Comparison of ENCODE assay signal across 8 cellular contexts in genomic region chr11:16606784-16607674, GRCh38.
DNase-seq lines count a peak whose midpoint lies in the region; ATAC-seq, FAIRE-seq and TF ChIP-seq lines count a peak whose summit lies in the region.

No MANE protein-coding gene starts in this region.

- H3K4me1 ChIP-seq in HAP-1 (peaks cover 10% of the 10 kb centered on the region), Peyer's patch (peaks cover 0 to 21% (median 7%) of the 10 kb centered on the region in 4 donors), mucosa of stomach (ENCODE audit: control insufficient read depth, insufficient read depth, low read length) (peaks cover 33% of the 10 kb centered on the region)

- TF ChIP-seq POLR2A in Peyer's patch (IDR thresholded peaks at IDR 0.05), result no peak

- H3K4me3 ChIP-seq in HAP-1 (peak overlapping the region; percentile 79), Peyer's patch (peak overlapping the region; percentile 30 to 65 (median 56)), epithelial cell of proximal tubule (ENCODE audit: low read depth, low read length) (peak overlapping the region; percentile 74), mucosa of stomach (ENCODE audit: low read length) (peak overlapping the region; percentile 17)

- H3K27ac ChIP-seq in Peyer's patch, result peak overlapping the region; percentile 50 to 86 (median 70)

- FAIRE-seq in GM19239 (lab: Jason Lieb, UNC), result no peak

- DNase-seq in HAP-1 (ENCODE audit: low spot score in 2 of 2), result peak in 1 of 2 experiments; percentile 72
- DNase-seq in Peyer's patch, result peak in 1 of 3 donors; percentile 65
- DNase-seq in epithelial cell of proximal tubule (ENCODE audit: low read depth), result no peak
- no peak for DNase-seq in GM19239 (ENCODE audit: insufficient read length, low spot score)
- DNase-seq in stimulated activated CD4-positive, alpha-beta T cell treated with anti-CD3 and anti-CD28 coated beads, Interleukin-1b, Interleukin-23, amount 100 ng/mL, for 48 hours, result no peak
- no peak for DNase-seq in 8988T

- H3K27me3 ChIP-seq in HAP-1 (ENCODE audit: low read depth) (no peaks in the 10 kb centered on the region; the same call in 1 of the 2 replicates), Peyer's patch (peaks cover 0 to 13% of the 10 kb centered on the region in 2 donors), mucosa of stomach (ENCODE audit: control insufficient read depth, insufficient read depth, low read length) (peaks cover 93% of the 10 kb centered on the region)

- H3K36me3 ChIP-seq in HAP-1 (replicated peaks), result no peaks in the 10 kb centered on the region
- H3K36me3 ChIP-seq in Peyer's patch, result no peaks in the 10 kb centered on the region
- no peaks in the 10 kb centered on the region for H3K36me3 ChIP-seq in mucosa of stomach (ENCODE audit: control insufficient read depth, insufficient read depth, low read length)

- ATAC-seq in GM18511 (IDR thresholded peaks at IDR 0.05; ENCODE audit: unreplicated experiment), result no peak

- H3K9ac ChIP-seq in mucosa of stomach (ENCODE audit: low read length), result peak overlapping the region; percentile 39

- no peak for TF ChIP-seq CTCF in Peyer's patch (IDR thresholded peaks at IDR 0.05)
- TF ChIP-seq CTCF in epithelial cell of proximal tubule (conservative IDR thresholded peaks at IDR 0.05; ENCODE audit: low read depth, low read length), result no peak

- in situ Hi-C loops in HAP-1 (cut with MboI; ENCODE audit: low sequenced_read_pairs), result loop anchor here (10.0 to 25.0 kb wide), 6 partner anchors 242 to 1270 kb away; no protein-coding TSS in a partner anchor

- no peaks in the 10 kb centered on the region for H3K9me3 ChIP-seq in HAP-1
- no peaks in the 10 kb centered on the region for H3K9me3 ChIP-seq in Peyer's patch
- no peaks in the 10 kb centered on the region for H3K9me3 ChIP-seq in mucosa of stomach (ENCODE audit: control insufficient read depth, low read length)

Comparison
In these comparisons a context has a peak if more than half of its experiments do, and no peak if none do; other contexts are left out.
1. H3K4me3 ChIP-seq: peak in every context shown above with its lines; median percentile 79 in HAP-1; 74 in epithelial cell of proximal tubule; 56 in Peyer's patch; 17 in mucosa of stomach.